In the genomic region with DNA sequence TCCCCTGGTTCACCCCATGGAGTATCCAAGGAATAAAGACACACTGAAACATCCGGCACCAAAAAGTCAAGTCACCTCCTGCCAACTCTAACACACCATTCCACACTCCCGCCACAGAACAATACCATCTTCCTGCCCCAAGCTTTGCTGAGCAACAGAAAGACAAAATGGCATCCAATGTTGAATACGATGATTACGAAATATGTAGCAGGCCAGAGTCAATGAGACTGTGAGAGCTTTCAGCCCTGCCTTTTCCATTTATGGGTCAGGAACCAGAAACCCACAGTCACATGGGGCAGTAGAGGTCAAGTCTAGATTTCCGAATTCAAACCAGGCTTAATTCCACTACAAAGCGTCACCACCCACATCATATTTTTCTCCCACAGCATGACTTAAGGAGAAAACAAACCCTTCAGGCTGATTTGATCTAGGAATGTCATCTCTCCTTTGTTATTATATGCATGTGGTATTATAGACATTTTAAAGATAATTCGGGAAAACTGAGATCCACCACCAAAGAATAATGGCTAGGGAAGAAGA, we compare ENCODE assay signal across 17 cellular contexts.
DNase-seq lines count a peak whose midpoint lies in the region; ATAC-seq and TF ChIP-seq lines count a peak whose summit lies in the region.
"Had no signal": no experiment of that assay in that cellular context is flagged by ENCODE, and none has a peak within 500 bp of the region (broad histone marks: within the 10 kb centered on the region; RNA-seq: fewer than 3 reads in every experiment).

No MANE protein-coding gene starts in this region.

- H3K36me3 ChIP-seq in GM23338 (ENCODE audit: insufficient read depth) (no peaks in the 10 kb centered on the region), hepatocyte (replicated peaks; ENCODE audit: insufficient read depth, low read depth) (no peaks in the 10 kb centered on the region), psoas muscle (ENCODE audit: insufficient read depth in 1 of 2, low read depth in 1 of 2) (no peaks in the 10 kb centered on the region)
- H3K36me3 ChIP-seq: BE2C had no signal

- intact Hi-C loops in psoas muscle (cut with DNase I): no loop called here

- H3K4me2 ChIP-seq in GM23338 (no peak overlapping the region), hepatocyte (no peak overlapping the region)
- H3K4me2 ChIP-seq: A549 had no signal

- H3K4me3 ChIP-seq in GM23338 (no peak overlapping the region), fibroblast of mammary gland (ENCODE audit: control insufficient read depth, low read depth, low read length) (no peak overlapping the region), hepatocyte (no peak overlapping the region), psoas muscle (no peak overlapping the region)
- H3K4me3 ChIP-seq: A549 had no signal

- H3K27ac ChIP-seq in GM23338 (ENCODE audit: low read depth) (no peak overlapping the region), hepatocyte (no peak overlapping the region), psoas muscle (no peak overlapping the region)
- H3K27ac ChIP-seq: A549, C4-2B had no signal

- H3K79me2 ChIP-seq in GM23338 (replicated peaks; ENCODE audit: insufficient read depth) (no peaks in the 10 kb centered on the region), hepatocyte (no peaks in the 10 kb centered on the region)

- H3K4me3 Mint-ChIP-seq in GM23338: no peak overlapping the region
- H3K4me3 Mint-ChIP-seq: CD4-positive, alpha-beta memory T cell; IgD-negative memory B cell had no signal

- ATAC-seq in GM23338 (no peak), psoas muscle (no peak)
- ATAC-seq: A549 had no signal

- no peaks in the 10 kb centered on the region for H3K27me3 Mint-ChIP-seq in GM23338 (ENCODE audit: insufficient read depth, low read depth, poor library complexity)

- H3K9me3 Mint-ChIP-seq in GM23338: no peaks in the 10 kb centered on the region
- H3K9me3 Mint-ChIP-seq: CD4-positive, alpha-beta memory T cell had no signal

- no peak for DNase-seq in GM23338 (ENCODE audit: low spot score)
- peak; percentile 38 for DNase-seq in M059J (ENCODE audit: low read depth)
- peak; percentile 8 for DNase-seq in fibroblast of mammary gland (ENCODE audit: low read depth)
- DNase-seq in non-pigmented ciliary epithelial cell (ENCODE audit: low read depth): peak; percentile 13
- DNase-seq in NCI-H69 (lab: John Stamatoyannopoulos, UW): no peak
- DNase-seq in hepatocyte (ENCODE audit: low spot score): no peak
- no peak for DNase-seq in psoas muscle
- no peak for DNase-seq in NCI-H2171 treated with DMSO at 0.1 percent for 48 hours (lab: John Stamatoyannopoulos, UW)
- DNase-seq: BE2C; CD4-positive, alpha-beta memory T cell; DMS153; DMS79 treated with DMSO at 0.1 percent for 48 hours; GF-D8; HCEC 1CT had no signal

- WGBS in hepatocyte (ENCODE audit: low lambda C conversion rate, missing lambda C conversion rate): 91% methylated on average over 7 of the region's 7 CpGs
- WGBS in psoas muscle, 3 donors: 89 to 91% (median 90%) methylated on average over 7 of the region's 7 CpGs

- H3K36me3 Mint-ChIP-seq in GM23338 (ENCODE audit: low read depth): no peaks in the 10 kb centered on the region
- H3K36me3 Mint-ChIP-seq: CD4-positive, alpha-beta memory T cell had no signal

- peaks cover 15% of the 10 kb centered on the region for H3K4me1 Mint-ChIP-seq in GM23338
- H3K4me1 Mint-ChIP-seq: CD4-positive, alpha-beta memory T cell; IgD-negative memory B cell had no signal

- peaks cover 9% of the 10 kb centered on the region for H3K4me1 ChIP-seq in GM23338 (ENCODE audit: insufficient read depth)
- no peaks in the 10 kb centered on the region for H3K4me1 ChIP-seq in hepatocyte (ENCODE audit: insufficient read depth)
- H3K4me1 ChIP-seq in psoas muscle: no peaks in the 10 kb centered on the region
- H3K4me1 ChIP-seq: A549, BE2C had no signal

- no peaks in the 10 kb centered on the region for H3F3A ChIP-seq in GM23338 (replicated peaks; ENCODE audit: low read depth)

- no peak overlapping the region for H3K27ac Mint-ChIP-seq in GM23338

- H3K9me3 ChIP-seq in hepatocyte (ENCODE audit: low read depth) (no peaks in the 10 kb centered on the region), psoas muscle (no peaks in the 10 kb centered on the region)
- H3K9me3 ChIP-seq: A549, BE2C had no signal

- no peaks in the 10 kb centered on the region for H4K20me1 ChIP-seq in GM23338 (replicated peaks; ENCODE audit: insufficient read depth)
- no peaks in the 10 kb centered on the region for H4K20me1 ChIP-seq in hepatocyte (ENCODE audit: insufficient read depth, poor library complexity, severe bottlenecking)

- TF ChIP-seq CTCF in GM23338 (conservative IDR thresholded peaks at IDR 0.05; ENCODE audit: low read depth in 2 of 2) (no peak), fibroblast of mammary gland (conservative IDR thresholded peaks at IDR 0.05; ENCODE audit: control insufficient read depth, insufficient read depth, low read depth, low read length) (no peak), hepatocyte (IDR thresholded peaks at IDR 0.05; ENCODE audit: poor library complexity) (no peak), psoas muscle (IDR thresholded peaks at IDR 0.05) (no peak)

- H3K9me2 ChIP-seq in GM23338 (ENCODE audit: insufficient read depth) (peaks cover 23% of the 10 kb centered on the region), hepatocyte (replicated peaks; ENCODE audit: insufficient read depth) (no peaks in the 10 kb centered on the region)

- peak overlapping the region; percentile 5; the same call in 1 of the 2 replicates for H2AFZ ChIP-seq in GM23338
- no peak overlapping the region for H2AFZ ChIP-seq in hepatocyte

- H3K27me3 ChIP-seq in GM23338 (ENCODE audit: insufficient read depth) (no peaks in the 10 kb centered on the region), hepatocyte (no peaks in the 10 kb centered on the region), psoas muscle (ENCODE audit: insufficient read depth in 3 of 3, low read length in 2 of 3) (no peaks in the 10 kb centered on the region)
- H3K27me3 ChIP-seq: BE2C had no signal

TF ChIP-seq in GM23338, 12 proteins besides CTCF, POLR2A, EP300 and RAD21:
- TF ChIP-seq ZNF331 (CRISPR knock-in tag; IDR thresholded peaks at IDR 0.05; ENCODE audit: low read depth) (no peak), STAT1 (IDR thresholded peaks at IDR 0.05; ENCODE audit: unreplicated experiment) (no peak), ZNF114 (CRISPR knock-in tag; IDR thresholded peaks at IDR 0.05) (no peak)
- TF ChIP-seq, protein P1, sequence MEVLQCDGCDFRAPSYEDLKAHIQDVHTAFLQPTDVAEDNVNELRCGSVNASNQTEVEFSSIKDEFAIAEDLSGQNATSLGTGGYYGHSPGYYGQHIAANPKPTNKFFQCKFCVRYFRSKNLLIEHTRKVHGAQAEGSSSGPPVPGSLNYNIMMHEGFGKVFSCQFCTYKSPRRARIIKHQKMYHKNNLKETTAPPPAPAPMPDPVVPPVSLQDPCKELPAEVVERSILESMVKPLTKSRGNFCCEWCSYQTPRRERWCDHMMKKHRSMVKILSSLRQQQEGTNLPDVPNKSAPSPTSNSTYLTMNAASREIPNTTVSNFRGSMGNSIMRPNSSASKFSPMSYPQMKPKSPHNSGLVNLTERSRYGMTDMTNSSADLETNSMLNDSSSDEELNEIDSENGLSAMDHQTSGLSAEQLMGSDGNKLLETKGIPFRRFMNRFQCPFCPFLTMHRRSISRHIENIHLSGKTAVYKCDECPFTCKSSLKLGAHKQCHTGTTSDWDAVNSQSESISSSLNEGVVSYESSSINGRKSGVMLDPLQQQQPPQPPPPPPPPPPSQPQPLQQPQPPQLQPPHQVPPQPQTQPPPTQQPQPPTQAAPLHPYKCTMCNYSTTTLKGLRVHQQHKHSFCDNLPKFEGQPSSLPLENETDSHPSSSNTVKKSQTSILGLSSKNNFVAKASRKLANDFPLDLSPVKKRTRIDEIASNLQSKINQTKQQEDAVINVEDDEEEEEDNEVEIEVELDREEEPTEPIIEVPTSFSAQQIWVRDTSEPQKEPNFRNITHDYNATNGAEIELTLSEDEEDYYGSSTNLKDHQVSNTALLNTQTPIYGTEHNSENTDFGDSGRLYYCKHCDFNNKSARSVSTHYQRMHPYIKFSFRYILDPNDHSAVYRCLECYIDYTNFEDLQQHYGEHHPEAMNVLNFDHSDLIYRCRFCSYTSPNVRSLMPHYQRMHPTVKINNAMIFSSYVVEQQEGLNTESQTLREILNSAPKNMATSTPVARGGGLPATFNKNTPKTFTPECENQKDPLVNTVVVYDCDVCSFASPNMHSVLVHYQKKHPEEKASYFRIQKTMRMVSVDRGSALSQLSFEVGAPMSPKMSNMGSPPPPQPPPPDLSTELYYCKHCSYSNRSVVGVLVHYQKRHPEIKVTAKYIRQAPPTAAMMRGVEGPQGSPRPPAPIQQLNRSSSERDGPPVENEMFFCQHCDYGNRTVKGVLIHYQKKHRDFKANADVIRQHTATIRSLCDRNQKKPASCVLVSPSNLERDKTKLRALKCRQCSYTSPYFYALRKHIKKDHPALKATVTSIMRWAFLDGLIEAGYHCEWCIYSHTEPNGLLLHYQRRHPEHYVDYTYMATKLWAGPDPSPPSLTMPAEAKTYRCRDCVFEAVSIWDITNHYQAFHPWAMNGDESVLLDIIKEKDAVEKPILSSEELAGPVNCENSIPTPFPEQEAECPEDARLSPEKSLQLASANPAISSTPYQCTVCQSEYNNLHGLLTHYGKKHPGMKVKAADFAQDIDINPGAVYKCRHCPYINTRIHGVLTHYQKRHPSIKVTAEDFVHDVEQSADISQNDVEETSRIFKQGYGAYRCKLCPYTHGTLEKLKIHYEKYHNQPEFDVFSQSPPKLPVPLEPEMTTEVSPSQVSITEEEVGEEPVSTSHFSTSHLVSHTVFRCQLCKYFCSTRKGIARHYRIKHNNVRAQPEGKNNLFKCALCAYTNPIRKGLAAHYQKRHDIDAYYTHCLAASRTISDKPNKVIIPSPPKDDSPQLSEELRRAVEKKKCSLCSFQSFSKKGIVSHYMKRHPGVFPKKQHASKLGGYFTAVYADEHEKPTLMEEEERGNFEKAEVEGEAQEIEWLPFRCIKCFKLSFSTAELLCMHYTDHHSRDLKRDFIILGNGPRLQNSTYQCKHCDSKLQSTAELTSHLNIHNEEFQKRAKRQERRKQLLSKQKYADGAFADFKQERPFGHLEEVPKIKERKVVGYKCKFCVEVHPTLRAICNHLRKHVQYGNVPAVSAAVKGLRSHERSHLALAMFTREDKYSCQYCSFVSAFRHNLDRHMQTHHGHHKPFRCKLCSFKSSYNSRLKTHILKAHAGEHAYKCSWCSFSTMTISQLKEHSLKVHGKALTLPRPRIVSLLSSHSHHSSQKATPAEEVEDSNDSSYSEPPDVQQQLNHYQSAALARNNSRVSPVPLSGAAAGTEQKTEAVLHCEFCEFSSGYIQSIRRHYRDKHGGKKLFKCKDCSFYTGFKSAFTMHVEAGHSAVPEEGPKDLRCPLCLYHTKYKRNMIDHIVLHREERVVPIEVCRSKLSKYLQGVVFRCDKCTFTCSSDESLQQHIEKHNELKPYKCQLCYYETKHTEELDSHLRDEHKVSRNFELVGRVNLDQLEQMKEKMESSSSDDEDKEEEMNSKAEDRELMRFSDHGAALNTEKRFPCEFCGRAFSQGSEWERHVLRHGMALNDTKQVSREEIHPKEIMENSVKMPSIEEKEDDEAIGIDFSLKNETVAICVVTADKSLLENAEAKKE (CRISPR knock-in tag; IDR thresholded peaks at IDR 0.05): no peak
TF ChIP-seq in GM23338: peak in this region for 0.

Comparison
In these comparisons a context has a peak if more than half of its experiments do, and no peak if none do; other contexts are left out.
1. DNase-seq: peak in M059J (single experiment), fibroblast of mammary gland (single experiment) and non-pigmented ciliary epithelial cell (single experiment); none in GM23338 (single experiment), NCI-H69 (single experiment), hepatocyte (single experiment), psoas muscle (0 of 2) and NCI-H2171 treated with DMSO at 0.1 percent for 48 hours (single experiment).